In genomic region chr11:45097721-45098493, GRCh38 we compare ENCODE assay signal across 8 cellular contexts. TPM values are rescaled to one million over a fixed set of nuclear protein-coding genes. Genes with fewer than 3 reads are reported as not detected.
DNase-seq lines count a peak whose midpoint lies in the region; ATAC-seq, FAIRE-seq and TF ChIP-seq lines count a peak whose summit lies in the region.

No MANE protein-coding gene starts in this region.

- peaks cover 5% of the 10 kb centered on the region for H3K4me1 ChIP-seq in body of pancreas

- no peaks in the 10 kb centered on the region for H3K36me3 ChIP-seq in body of pancreas (replicated peaks in 1 of 2; ENCODE audit: insufficient read depth in 1 of 2, low read depth in 2 of 2)

- intact Hi-C loops in body of pancreas (cut with DNase I), result no loop called here
- intact Hi-C loops in left colon (cut with DNase I, micrococcal nuclease), result no loop called here

- no peak overlapping the region for H3K27ac ChIP-seq in body of pancreas

- 33 to 41% methylated on average over 10 of the region's 10 CpGs for WGBS in body of pancreas, 2 donors

- FAIRE-seq in RCC 7860 (lab: Jason Lieb, UNC), result no peak

- ATAC-seq in body of pancreas (peak; percentile 68), left colon (peak; percentile 38), GM18907 (IDR thresholded peaks at IDR 0.05; ENCODE audit: unreplicated experiment) (no peak)

- peak in 2 of 7 experiments; percentile 17 to 33 for TF ChIP-seq CTCF in body of pancreas (IDR thresholded peaks at IDR 0.05)

- no peaks in the 10 kb centered on the region for H3K9me3 ChIP-seq in body of pancreas

- DNase-seq in GDM1 (lab: John Stamatoyannopoulos, UW) (peak; percentile 47), NCI-H460 (ENCODE audit: extremely low read depth, low read depth) (peak; percentile 29), body of pancreas (peak; percentile 60 to 73 (median 66)), left colon (peak in 1 of 2 donors; percentile 57), RCC 7860 (ENCODE audit: low spot score) (no peak), GOT3 (lab: John Stamatoyannopoulos, UW) (no peak), NCI-H1417 treated with DMSO at 0.1 percent for 48 hours (lab: John Stamatoyannopoulos, UW) (no peak)

- no peak for TF ChIP-seq POLR2A in body of pancreas (IDR thresholded peaks at IDR 0.05)

- H3K27me3 ChIP-seq in body of pancreas, result no peaks in the 10 kb centered on the region

- no peak overlapping the region for H3K4me3 ChIP-seq in body of pancreas

RNA-seq across cellular contexts. Expression of gene PRDM11, which starts 48.5 kb away (rescaled TPM):
- 1.0 and 1.5 TPM in 2 replicates for total RNA-seq in NCI-H460 (2014; rRNA removed; shearing (Covaris generic))
- polyA plus RNA-seq in NCI-H460 (2014; cell fraction: nucleus; rRNA removed), result 0.60 and 1.5 TPM in 2 replicates
- total RNA-seq in body of pancreas, result 1 to 10 TPM; 4.4 to 7.9 TPM
- 1 to 10 TPM; 6.6 to 9.7 TPM for total RNA-seq in left colon

Comparison
In these comparisons a context has a peak if more than half of its experiments do, and no peak if none do; other contexts are left out.
1. DNase-seq: peak in GDM1 (single experiment), NCI-H460 (single experiment) and body of pancreas (4 of 4); none in RCC 7860 (single experiment), GOT3 (single experiment) and NCI-H1417 treated with DMSO at 0.1 percent for 48 hours (single experiment).